11 cellular contexts compared by ENCODE assay signal in the genomic region with DNA sequence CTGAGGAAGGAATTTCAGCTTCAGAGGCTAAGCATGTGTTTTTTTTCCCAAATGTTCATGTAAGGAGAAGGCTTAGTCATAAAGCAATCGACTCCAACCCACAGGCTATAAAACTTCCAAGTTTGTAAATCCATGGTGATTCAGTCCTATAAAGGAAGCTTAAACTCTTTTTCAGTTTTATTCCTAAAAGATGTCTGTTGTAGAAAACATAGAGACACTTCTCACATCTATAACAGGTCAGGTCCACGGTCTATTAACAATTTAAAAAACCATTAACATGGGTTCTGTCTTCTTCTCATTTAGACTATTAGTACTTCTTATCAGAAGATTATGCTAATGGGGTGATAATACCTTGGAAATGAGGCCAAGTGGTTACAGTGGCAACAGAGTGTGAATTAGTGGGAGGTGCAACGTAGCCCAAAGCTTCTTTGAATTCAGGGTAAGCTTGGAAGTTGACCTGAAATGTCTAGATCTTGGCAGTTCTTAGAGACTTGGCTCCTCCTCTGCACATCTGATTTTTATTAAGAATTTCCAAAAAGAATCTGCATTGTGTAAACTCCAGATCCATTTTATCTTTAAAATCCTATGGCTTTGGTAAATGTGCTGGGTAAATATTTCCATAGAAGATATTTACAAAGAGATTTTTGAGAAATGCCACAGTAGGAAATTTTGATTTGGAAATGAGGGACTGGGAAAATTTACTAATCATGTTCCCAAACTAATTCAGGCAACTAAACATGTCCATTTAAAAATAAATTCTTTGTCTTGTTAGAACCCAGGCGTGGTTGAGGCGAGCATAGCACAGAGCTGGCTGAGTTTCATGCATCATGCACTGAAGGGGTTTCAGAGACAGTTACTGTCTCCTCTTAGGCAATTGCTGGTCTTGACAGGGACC.
A peak's percentile ranks its signal among the peaks of the same experiment; 100 is the strongest.
DNase-seq lines count a peak whose midpoint lies in the region; ATAC-seq, FAIRE-seq and TF ChIP-seq lines count a peak whose summit lies in the region.
"Had no signal": no experiment of that assay in that cellular context is flagged by ENCODE, and none has a peak within 500 bp of the region (broad histone marks: within the 10 kb centered on the region; RNA-seq: fewer than 3 reads in every experiment).

No MANE protein-coding gene starts in this region.

- H3K9me3 ChIP-seq in left ventricle myocardium inferior (replicated peaks) (no peaks in the 10 kb centered on the region), prostate gland (no peaks in the 10 kb centered on the region)
- H3K9me3 ChIP-seq: heart right ventricle had no signal

- no peaks in the 10 kb centered on the region for H3K36me3 Mint-ChIP-seq in activated T-cell treated with anti-CD3 and anti-CD28 coated beads, Interleukin-2, amount 50 U/mL, for 4 hours (ENCODE audit: insufficient read depth)

- no peak for TF ChIP-seq CTCF in astrocyte of the cerebellum (IDR thresholded peaks at IDR 0.05; ENCODE audit: low read depth, low read length, missing control alignments)
- no peak for TF ChIP-seq CTCF in left ventricle myocardium inferior (IDR thresholded peaks at IDR 0.05; ENCODE audit: borderline replicate concordance)
- TF ChIP-seq CTCF in prostate gland (IDR thresholded peaks at IDR 0.05) = no peak

- no peaks in the 10 kb centered on the region for H3K9me3 Mint-ChIP-seq in activated T-cell treated with anti-CD3 and anti-CD28 coated beads, Interleukin-2, amount 50 U/mL, for 4 hours

- in situ Hi-C loops in astrocyte of the cerebellum (cut with HindIII; ENCODE audit: low sequenced_read_pairs) = loop anchor here (5.0 to 10.0 kb wide), 3 partner anchors 47 to 125 kb away; no protein-coding TSS in a partner anchor

- H3K4me1 ChIP-seq in left ventricle myocardium inferior (peaks cover 30% of the 10 kb centered on the region), prostate gland (replicated peaks) (no peaks in the 10 kb centered on the region)

- H3K27me3 Mint-ChIP-seq in activated T-cell treated with anti-CD3 and anti-CD28 coated beads, Interleukin-2, amount 50 U/mL, for 4 hours (ENCODE audit: low read depth) = peaks cover 15% of the 10 kb centered on the region

- ATAC-seq in activated T-cell treated with anti-CD3 and anti-CD28 coated beads, Interleukin-2, amount 50 U/mL, for 4 hours = no peak
- no peak for ATAC-seq in HG02610 (IDR thresholded peaks at IDR 0.05; ENCODE audit: unreplicated experiment)

- intact Hi-C loops in left ventricle myocardium inferior (cut with micrococcal nuclease) (no loop called here), prostate gland (cut with DNase I) (loop anchor here (10.0 kb wide), 1 partner anchor 85 kb away; a partner anchor contains a TSS)

- H3K4me3 Mint-ChIP-seq in activated T-cell treated with anti-CD3 and anti-CD28 coated beads, Interleukin-2, amount 50 U/mL, for 4 hours = no peak overlapping the region

- DNase-seq in H54 (ENCODE audit: insufficient read length, low spot score) = peak; percentile 21
- peak; percentile 60 for DNase-seq in astrocyte of the cerebellum (ENCODE audit: low read depth)
- no peak for DNase-seq in left ventricle myocardium inferior
- DNase-seq in substantia nigra (lab: John Stamatoyannopoulos, UW) = no peak
- DNase-seq in ecto neural progenitor cell (ENCODE audit: low spot score) = no peak
- DNase-seq in activated T-cell treated with anti-CD3 and anti-CD28 coated beads, Interleukin-2, amount 50 U/mL, for 4 hours = no peak
- DNase-seq in prostate gland (ENCODE audit: low spot score) = no peak
- DNase-seq: activated CD4-positive, alpha-beta T cell treated with anti-CD3 and anti-CD28 coated beads for 48 hours; GF-D8; heart right ventricle had no signal

- no peak overlapping the region for H3K4me3 ChIP-seq in astrocyte of the cerebellum (ENCODE audit: low read depth, low read length)
- no peak overlapping the region for H3K4me3 ChIP-seq in left ventricle myocardium inferior
- H3K4me3 ChIP-seq in prostate gland = no peak overlapping the region
- H3K4me3 ChIP-seq: heart right ventricle had no signal

- H3K4me1 Mint-ChIP-seq in activated T-cell treated with anti-CD3 and anti-CD28 coated beads, Interleukin-2, amount 50 U/mL, for 4 hours (ENCODE audit: low read depth) = no peaks in the 10 kb centered on the region

- H3K27ac ChIP-seq in left ventricle myocardium inferior (replicated peaks) (peak overlapping the region; percentile 14), substantia nigra (ENCODE audit: low read depth, low read length, poor library complexity, severe bottlenecking) (peak overlapping the region; percentile 46), prostate gland (peak overlapping the region in 1 of 2 donors; percentile 22)

- H3K36me3 ChIP-seq in left ventricle myocardium inferior = no peaks in the 10 kb centered on the region
- H3K36me3 ChIP-seq in prostate gland = no peaks in the 10 kb centered on the region

- peak; percentile 88 for FAIRE-seq in H54 (lab: Jason Lieb, UNC)

- no peaks in the 10 kb centered on the region for H3K27me3 ChIP-seq in left ventricle myocardium inferior (ENCODE audit: low read depth)
- H3K27me3 ChIP-seq in prostate gland (replicated peaks; ENCODE audit: insufficient read depth) = no peaks in the 10 kb centered on the region
- H3K27me3 ChIP-seq: heart right ventricle had no signal

- no peak for TF ChIP-seq POLR2A in H54 (IDR thresholded peaks at IDR 0.05; ENCODE audit: low read depth, low read length)
- TF ChIP-seq POLR2A in prostate gland (IDR thresholded peaks at IDR 0.05) = no peak

- 46% methylated on average over 5 of the region's 5 CpGs for WGBS in prostate gland

Comparison
In these comparisons a context has a peak if more than half of its experiments do, and no peak if none do; other contexts are left out.
1. DNase-seq: peak in H54 (single experiment) and astrocyte of the cerebellum (single experiment); none in left ventricle myocardium inferior (single experiment), substantia nigra (0 of 49), ecto neural progenitor cell (single experiment), activated T-cell treated with anti-CD3 and anti-CD28 coated beads, Interleukin-2, amount 50 U/mL, for 4 hours (single experiment) and prostate gland (single experiment).